Comparison of ENCODE assay signal across 8 cellular contexts in genomic region chrX:150680974-150681373, GRCh38. TPM values are rescaled to one million over a fixed set of nuclear protein-coding genes. Genes with fewer than 3 reads are reported as not detected.
DNase-seq lines count a peak whose midpoint lies in the region; ATAC-seq, FAIRE-seq and TF ChIP-seq lines count a peak whose summit lies in the region.

No MANE protein-coding gene starts in this region.

- H3K4me2 ChIP-seq in keratinocyte (ENCODE audit: control insufficient read depth, extremely low read depth, insufficient read depth, low read depth, low read length), result no peak overlapping the region

- H3K27me3 ChIP-seq in keratinocyte (ENCODE audit: control insufficient read depth, extremely low read depth, insufficient read depth, low read length), result no peaks in the 10 kb centered on the region

- no peaks in the 10 kb centered on the region for H3K9me3 Mint-ChIP-seq in HFFc6
- no peaks in the 10 kb centered on the region for H3K9me3 Mint-ChIP-seq in activated CD4-positive, alpha-beta memory T cell treated with anti-CD3 and anti-CD28 coated beads for 36 hours

- H3K79me2 ChIP-seq in keratinocyte (ENCODE audit: control insufficient read depth, insufficient read depth, low read length), result no peaks in the 10 kb centered on the region

- POLR2A ChIA-PET in activated CD4-positive, alpha-beta memory T cell treated with anti-CD3 and anti-CD28 coated beads for 36 hours (lab: Charles Lee), result no interaction called here

- no peaks in the 10 kb centered on the region for H4K20me1 ChIP-seq in keratinocyte (ENCODE audit: control insufficient read depth, extremely low read depth, insufficient read depth, low read length)

- H3K4me3 Mint-ChIP-seq in HFFc6, result no peak overlapping the region
- no peak overlapping the region for H3K4me3 Mint-ChIP-seq in activated CD4-positive, alpha-beta memory T cell treated with anti-CD3 and anti-CD28 coated beads for 36 hours

- no peak overlapping the region for H3K9ac ChIP-seq in keratinocyte (ENCODE audit: control insufficient read depth, extremely low read depth, insufficient read depth, low read length)

- no peak overlapping the region for H3K27ac ChIP-seq in keratinocyte (ENCODE audit: control insufficient read depth, insufficient read depth, low read length)

- no peaks in the 10 kb centered on the region for H3K36me3 ChIP-seq in keratinocyte (ENCODE audit: control insufficient read depth in 2 of 2, extremely low read depth in 1 of 2, insufficient read depth in 2 of 2, low read length in 2 of 2)

- TF ChIP-seq CTCF in HFFc6 (IDR thresholded peaks at IDR 0.05) (peak; percentile 42), keratinocyte (optimal IDR thresholded peaks at IDR 0.05 in 1 of 3, IDR thresholded peaks at IDR 0.05 in 1 of 3, conservative IDR thresholded peaks at IDR 0.05 in 1 of 3; ENCODE audit: extremely low read depth in 1 of 3, insufficient read depth in 2 of 3, low read length in 3 of 3) (peak; percentile 45 to 64 (median 54))

- CTCF ChIA-PET in activated CD4-positive, alpha-beta memory T cell treated with anti-CD3 and anti-CD28 coated beads for 36 hours (lab: Charles Lee), result interaction anchor here (1.0 kb wide), 1 partner anchor 35 kb away, joined by 4 read pairs; no protein-coding TSS in a partner anchor

- no peaks in the 10 kb centered on the region; the same call in 1 of the 2 replicates for H3K27me3 Mint-ChIP-seq in HFFc6 (ENCODE audit: insufficient read depth)
- H3K27me3 Mint-ChIP-seq in activated CD4-positive, alpha-beta memory T cell treated with anti-CD3 and anti-CD28 coated beads for 36 hours, result no peaks in the 10 kb centered on the region

- intact Hi-C loops in activated CD4-positive, alpha-beta memory T cell treated with anti-CD3 and anti-CD28 coated beads for 36 hours (cut with micrococcal nuclease), result loop anchor here (2.0 kb wide), 1 partner anchor 718 kb away; no protein-coding TSS in a partner anchor

- no peaks in the 10 kb centered on the region for H3K36me3 Mint-ChIP-seq in HFFc6 (ENCODE audit: low read depth)
- H3K36me3 Mint-ChIP-seq in activated CD4-positive, alpha-beta memory T cell treated with anti-CD3 and anti-CD28 coated beads for 36 hours, result no peaks in the 10 kb centered on the region

- no peak overlapping the region for H3K27ac Mint-ChIP-seq in HFFc6
- no peak overlapping the region for H3K27ac Mint-ChIP-seq in activated CD4-positive, alpha-beta memory T cell treated with anti-CD3 and anti-CD28 coated beads for 36 hours

- no peaks in the 10 kb centered on the region for H3K9me3 ChIP-seq in keratinocyte (ENCODE audit: control insufficient read depth, low read depth, low read length)

- H3K4me1 ChIP-seq in keratinocyte (ENCODE audit: control insufficient read depth, extremely low read depth, insufficient read depth, low read length), result no peaks in the 10 kb centered on the region

- H3K4me1 Mint-ChIP-seq in HFFc6 (ENCODE audit: low read depth), result peaks cover 10% of the 10 kb centered on the region; the same call in 1 of the 2 replicates
- H3K4me1 Mint-ChIP-seq in activated CD4-positive, alpha-beta memory T cell treated with anti-CD3 and anti-CD28 coated beads for 36 hours (ENCODE audit: low read depth), result peaks cover 3% of the 10 kb centered on the region

- DNase-seq in DMS153 treated with DMSO at 0.1 percent for 48 hours (lab: John Stamatoyannopoulos, UW; ENCODE audit: unreplicated experiment) (peak; percentile 12), HFFc6 (no peak), keratinocyte (ENCODE audit: low read depth, low spot score) (no peak), SIG-M5 treated with dmso at 0.1 percent for 504 hours (lab: John Stamatoyannopoulos, UW; ENCODE audit: unreplicated experiment) (no peak), pons (ENCODE audit: low spot score) (no peak)
- peak; percentile 18 for DNase-seq in activated CD4-positive, alpha-beta memory T cell treated with anti-CD3 and anti-CD28 coated beads for 36 hours

- FAIRE-seq in keratinocyte (lab: Jason Lieb, UNC), result peak; percentile 23

- no peak overlapping the region for H3K4me3 ChIP-seq in keratinocyte (ENCODE audit: control insufficient read depth in 2 of 3, extremely low read depth in 1 of 3, insufficient read depth in 2 of 3, low read depth in 1 of 3, low read length in 3 of 3)

- no peaks in the 10 kb centered on the region for H3K9me1 ChIP-seq in keratinocyte (ENCODE audit: control insufficient read depth, extremely low read depth, insufficient read depth, low read length)

- H2AFZ ChIP-seq in keratinocyte (ENCODE audit: control insufficient read depth, low read length), result no peak overlapping the region

- no peak for ATAC-seq in GM21576 (IDR thresholded peaks at IDR 0.05; ENCODE audit: unreplicated experiment)
- ATAC-seq in HG03439 (IDR thresholded peaks at IDR 0.05; ENCODE audit: unreplicated experiment), result no peak

- dilution Hi-C loops in keratinocyte (cut with MboI; ENCODE audit: extremely low pct_ligation_motif_present, low sequenced_read_pairs), result no loop called here

RNA-seq across cellular contexts. Expression of gene MTMR1, which starts 12.2 kb away (rescaled TPM):
- total RNA-seq in HFFc6 (2021; fragmentation: NEBNext Ultra II Directional; extraction: Animal tissue kit (Norgen Biotek cat#: 25700)), result 10 to 100 TPM in 5 of 6 experiments, 1 to 10 TPM in 1; 9.0 to 20.6 (median 20.2) TPM
- 10 to 100 TPM; 43.2 to 44.4 TPM for total RNA-seq in activated CD4-positive, alpha-beta memory T cell treated with anti-CD3 and anti-CD28 coated beads for 36 hours
- 26.8 to 45.6 TPM (median 42.7 TPM) in 3 replicates for polyA plus RNA-seq in keratinocyte
- polyA plus RNA-seq in keratinocyte (2011; ENCODE audit: low read depth), result 47.1 TPM
- 18.9 and 26.4 TPM in 2 replicates for polyA plus RNA-seq in keratinocyte (2011; cell fraction: cytosol; rRNA removed)
- polyA plus RNA-seq in keratinocyte (2011; cell fraction: nucleus; rRNA removed), result 70.3 and 91.2 TPM in 2 replicates
- polyA plus RNA-seq in keratinocyte (2012; ENCODE audit: low replicate concordance), result 12.5 and 27.8 TPM in 2 replicates
- 20.3 to 46.1 TPM (median 23.4 TPM) in 3 replicates for polyA minus RNA-seq in keratinocyte
- polyA minus RNA-seq in keratinocyte (2011; cell fraction: cytosol; rRNA and poly(A)+ RNA removed), result 19.2 TPM
- polyA minus RNA-seq in keratinocyte (2011; cell fraction: nucleus; rRNA and poly(A)+ RNA removed), result 16.8 and 47.1 TPM in 2 replicates

Comparison
In these comparisons a context has a peak if more than half of its experiments do, and no peak if none do; other contexts are left out.
1. DNase-seq: peak in DMS153 treated with DMSO at 0.1 percent for 48 hours (single experiment) and activated CD4-positive, alpha-beta memory T cell treated with anti-CD3 and anti-CD28 coated beads for 36 hours (single experiment); none in HFFc6 (single experiment), keratinocyte (single experiment), SIG-M5 treated with dmso at 0.1 percent for 504 hours (single experiment) and pons (single experiment).